Comparison of ENCODE assay signal across 9 cellular contexts in the genomic region with DNA sequence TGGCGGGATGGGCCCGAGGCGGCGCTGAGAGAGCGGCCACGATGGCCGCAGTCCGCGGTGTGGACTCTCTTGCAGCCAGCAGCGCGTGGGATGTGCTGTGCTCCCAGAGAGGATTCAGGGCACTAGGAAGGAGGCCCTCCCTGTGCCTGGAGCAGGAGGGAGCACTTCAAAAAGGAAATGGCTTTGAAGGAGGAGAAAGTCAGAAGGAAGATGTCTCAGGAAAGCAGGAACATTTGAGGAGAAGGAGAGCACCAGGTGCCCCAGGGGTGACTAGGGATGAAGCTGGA. TPM values are rescaled to one million over a fixed set of nuclear protein-coding genes. Genes with fewer than 3 reads are reported as not detected.
DNase-seq lines count a peak whose midpoint lies in the region; ATAC-seq and TF ChIP-seq lines count a peak whose summit lies in the region.
"Had no signal": no experiment of that assay in that cellular context is flagged by ENCODE, and none has a peak within 500 bp of the region (broad histone marks: within the 10 kb centered on the region; RNA-seq: fewer than 3 reads in every experiment).

No MANE protein-coding gene starts in this region.

- H3K9me3 ChIP-seq in HUES6 (ENCODE audit: control insufficient read depth, insufficient read depth, low read depth, low read length): no peaks in the 10 kb centered on the region

- H3K4me3 Mint-ChIP-seq in chondrocyte (ENCODE audit: unreplicated experiment): peak overlapping the region; percentile 65
- H3K4me3 Mint-ChIP-seq in natural killer cell treated with Interleukin-12 subunit alpha and Interleukin-12 subunit beta and Interleukin-15 and Interleukin-18, amount 100 ng/mL, for 72 hours: peak overlapping the region; percentile 31

- peak overlapping the region; percentile 42 for H3K4me3 ChIP-seq in BJ (ENCODE audit: low read depth, low read length)
- peak overlapping the region; percentile 61 for H3K4me3 ChIP-seq in HUES6 (ENCODE audit: low read depth, low read length)

- H3K36me3 ChIP-seq in BJ (ENCODE audit: control insufficient read depth, insufficient read depth, low read length): no peaks in the 10 kb centered on the region
- H3K36me3 ChIP-seq in HUES6 (ENCODE audit: control insufficient read depth, insufficient read depth, low read length): no peaks in the 10 kb centered on the region

- H3K36me3 Mint-ChIP-seq in chondrocyte (ENCODE audit: low read depth): peaks cover 11% of the 10 kb centered on the region
- no peaks in the 10 kb centered on the region for H3K36me3 Mint-ChIP-seq in natural killer cell treated with Interleukin-12 subunit alpha and Interleukin-12 subunit beta and Interleukin-15 and Interleukin-18, amount 100 ng/mL, for 72 hours

- DNase-seq in BJ (ENCODE audit: low read depth): no peak
- no peak for DNase-seq in chondrocyte (ENCODE audit: low spot score)
- DNase-seq in natural killer cell treated with Interleukin-12 subunit alpha and Interleukin-12 subunit beta and Interleukin-15 and Interleukin-18, amount 100 ng/mL, for 72 hours (ENCODE audit: low spot score): peak; percentile 56
- no peak for DNase-seq in AML-193 (lab: John Stamatoyannopoulos, UW)
- DNase-seq in cerebellar nuclear complex (lab: John Stamatoyannopoulos, UW): no peak
- no peak for DNase-seq in stimulated activated CD4-positive, alpha-beta T cell treated with anti-CD3 and anti-CD28 coated beads, Interleukin-4, amount 100 ng/mL, for 4 hours
- DNase-seq: SHP77 treated with DMSO at 0.1 percent for 48 hours had no signal

- H3K4me1 ChIP-seq in HUES6 (ENCODE audit: control insufficient read depth, insufficient read depth, low read length): peaks cover 28% of the 10 kb centered on the region

- peaks cover 49% of the 10 kb centered on the region for H3K4me1 Mint-ChIP-seq in chondrocyte (ENCODE audit: low read depth)
- H3K4me1 Mint-ChIP-seq in natural killer cell treated with Interleukin-12 subunit alpha and Interleukin-12 subunit beta and Interleukin-15 and Interleukin-18, amount 100 ng/mL, for 72 hours (ENCODE audit: low read depth in 2 of 2): peaks cover 12 to 19% of the 10 kb centered on the region in 2 donors

- no peak overlapping the region for H3K27ac ChIP-seq in HUES6 (ENCODE audit: low read depth, low read length)

- no peak for TF ChIP-seq CTCF in BJ (IDR thresholded peaks at IDR 0.05; ENCODE audit: insufficient read depth, low read depth, low read length)
- no peak for TF ChIP-seq CTCF in chondrocyte (IDR thresholded peaks at IDR 0.05)

- H3K27me3 ChIP-seq in BJ (ENCODE audit: control insufficient read depth, insufficient read depth, low read length): no peaks in the 10 kb centered on the region
- peaks cover 57% of the 10 kb centered on the region for H3K27me3 ChIP-seq in HUES6 (ENCODE audit: control insufficient read depth, insufficient read depth, low read length)

- H3K27me3 Mint-ChIP-seq in chondrocyte (ENCODE audit: low read depth): no peaks in the 10 kb centered on the region
- H3K27me3 Mint-ChIP-seq in natural killer cell treated with Interleukin-12 subunit alpha and Interleukin-12 subunit beta and Interleukin-15 and Interleukin-18, amount 100 ng/mL, for 72 hours: peaks cover 38 to 54% of the 10 kb centered on the region in 2 donors

- no peak for ATAC-seq in natural killer cell treated with Interleukin-12 subunit alpha and Interleukin-12 subunit beta and Interleukin-15 and Interleukin-18, amount 100 ng/mL, for 72 hours
- no peak for ATAC-seq in GM19351 (IDR thresholded peaks at IDR 0.05; ENCODE audit: unreplicated experiment)

- POLR2A ChIA-PET in BJ (lab: Charles Lee): no interaction called here

- CTCF ChIA-PET in BJ (lab: Yijun Ruan, JAX): interaction anchor here (0.7 to 1.4 kb wide), 3 partner anchors 37 to 67 kb away, joined by 3 to 5 read pairs (median 4); a partner anchor contains a TSS

- peak overlapping the region; percentile 34 for H3K27ac Mint-ChIP-seq in chondrocyte (ENCODE audit: unreplicated experiment)
- no peak overlapping the region for H3K27ac Mint-ChIP-seq in natural killer cell treated with Interleukin-12 subunit alpha and Interleukin-12 subunit beta and Interleukin-15 and Interleukin-18, amount 100 ng/mL, for 72 hours

- H3K9me3 Mint-ChIP-seq in chondrocyte (ENCODE audit: low read depth): no peaks in the 10 kb centered on the region
- no peaks in the 10 kb centered on the region for H3K9me3 Mint-ChIP-seq in natural killer cell treated with Interleukin-12 subunit alpha and Interleukin-12 subunit beta and Interleukin-15 and Interleukin-18, amount 100 ng/mL, for 72 hours

- H3K9ac ChIP-seq in HUES6 (ENCODE audit: low read length): peak overlapping the region; percentile 64

RNA-seq across cellular contexts. Expression of a gene that starts 4.1 kb away (rescaled TPM):
- polyA plus RNA-seq in BJ (2011; rRNA removed): 95.8 and 130 TPM in 2 replicates
- 70.1 and 140 TPM in 2 replicates for polyA minus RNA-seq in BJ (2011; rRNA and poly(A)+ RNA removed)
- total RNA-seq in chondrocyte: 107 to 112 TPM (median 109 TPM) in 3 replicates
- total RNA-seq in natural killer cell treated with Interleukin-12 subunit alpha and Interleukin-12 subunit beta and Interleukin-15 and Interleukin-18, amount 100 ng/mL, for 72 hours: 1 to 10 TPM; 1.2 to 2.7 TPM

RNA-seq across cellular contexts. Expression of a gene that starts 4.9 kb away (rescaled TPM):
- 19.8 and 28.7 TPM in 2 replicates for polyA plus RNA-seq in BJ (2011; rRNA removed)
- 18.5 and 29.9 TPM in 2 replicates for polyA minus RNA-seq in BJ (2011; rRNA and poly(A)+ RNA removed)
- total RNA-seq in chondrocyte: 33.6 to 46.0 TPM (median 44.4 TPM) in 3 replicates
- total RNA-seq in natural killer cell treated with Interleukin-12 subunit alpha and Interleukin-12 subunit beta and Interleukin-15 and Interleukin-18, amount 100 ng/mL, for 72 hours: 10 to 100 TPM; 27.4 to 34.4 TPM

RNA-seq across cellular contexts. Expression of a gene that starts 19.9 kb away (rescaled TPM):
- 26.0 and 36.1 TPM in 2 replicates for polyA plus RNA-seq in BJ (2011; rRNA removed)
- 19.0 and 32.7 TPM in 2 replicates for polyA minus RNA-seq in BJ (2011; rRNA and poly(A)+ RNA removed)
- 23.8 to 31.2 TPM (median 24.2 TPM) in 3 replicates for total RNA-seq in chondrocyte
- 100 to 1,000 TPM in 1 of 2 donors, 10 to 100 TPM in 1; 93.1 to 100 TPM for total RNA-seq in natural killer cell treated with Interleukin-12 subunit alpha and Interleukin-12 subunit beta and Interleukin-15 and Interleukin-18, amount 100 ng/mL, for 72 hours

RNA-seq across cellular contexts. Expression of a gene that starts 20.1 kb away (rescaled TPM):
- 79.5 and 104 TPM in 2 replicates for polyA plus RNA-seq in BJ (2011; rRNA removed)
- polyA minus RNA-seq in BJ (2011; rRNA and poly(A)+ RNA removed): 57.6 and 71.8 TPM in 2 replicates
- 76.8 to 94.3 TPM (median 79.8 TPM) in 3 replicates for total RNA-seq in chondrocyte
- 100 to 1,000 TPM; 190 to 233 TPM for total RNA-seq in natural killer cell treated with Interleukin-12 subunit alpha and Interleukin-12 subunit beta and Interleukin-15 and Interleukin-18, amount 100 ng/mL, for 72 hours

RNA-seq across cellular contexts. Expression of a gene that starts 23.6 kb away (rescaled TPM):
- polyA plus RNA-seq in BJ (2011; rRNA removed): 0.12 TPM in 1 of 2 replicates, not detected in the other
- polyA minus RNA-seq in BJ (2011; rRNA and poly(A)+ RNA removed): not detected in 2 replicates
- total RNA-seq in chondrocyte: 0.34 TPM in 1 of 3 replicates, not detected in the others
- total RNA-seq in natural killer cell treated with Interleukin-12 subunit alpha and Interleukin-12 subunit beta and Interleukin-15 and Interleukin-18, amount 100 ng/mL, for 72 hours: 1 to 10 TPM in 1 of 2 donors, under 1 TPM in 1; 0.55 to 1.0 TPM

Comparison
In these comparisons a context has a peak if more than half of its experiments do, and no peak if none do; other contexts are left out.
1. RNA of a gene that starts 4.1 kb away (total RNA-seq): 107 to 112 TPM in chondrocyte; 1.2 to 2.7 TPM in natural killer cell treated with Interleukin-12 subunit alpha and Interleukin-12 subunit beta and Interleukin-15 and Interleukin-18, amount 100 ng/mL, for 72 hours; every median in the first group is over 10 times any median in the second.